In genomic region chr5:155679530-155679929, GRCh38 we compare ENCODE assay signal across 3 cellular contexts.
TF ChIP-seq lines count a peak whose summit lies in the region.

No MANE protein-coding gene starts in this region.

TF ChIP-seq in HepG2, 621 proteins besides CTCF, POLR2A, EP300 and RAD21:
- TF ChIP-seq, protein P1, sequence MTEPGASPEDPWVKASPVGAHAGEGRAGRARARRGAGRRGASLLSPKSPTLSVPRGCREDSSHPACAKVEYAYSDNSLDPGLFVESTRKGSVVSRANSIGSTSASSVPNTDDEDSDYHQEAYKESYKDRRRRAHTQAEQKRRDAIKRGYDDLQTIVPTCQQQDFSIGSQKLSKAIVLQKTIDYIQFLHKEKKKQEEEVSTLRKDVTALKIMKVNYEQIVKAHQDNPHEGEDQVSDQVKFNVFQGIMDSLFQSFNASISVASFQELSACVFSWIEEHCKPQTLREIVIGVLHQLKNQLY (CRISPR knock-in tag; IDR thresholded peaks at IDR 0.05): no peak
- TF ChIP-seq ZNF510 (CRISPR knock-in tag; IDR thresholded peaks at IDR 0.05; ENCODE audit: low read depth): no peak
- no peak for TF ChIP-seq SP140L (CRISPR knock-in tag; IDR thresholded peaks at IDR 0.05; ENCODE audit: borderline replicate concordance)
- no peak for TF ChIP-seq HNRNPUL1 (IDR thresholded peaks at IDR 0.05; ENCODE audit: low read depth, low read length)
- TF ChIP-seq MAZ (IDR thresholded peaks at IDR 0.05; ENCODE audit: borderline replicate concordance, low read depth, low read length): no peak
- TF ChIP-seq MAZ (CRISPR knock-in tag; IDR thresholded peaks at IDR 0.05; ENCODE audit: low read depth): no peak
- TF ChIP-seq MAFK (conservative IDR thresholded peaks at IDR 0.05 in 1 of 2, IDR thresholded peaks at IDR 0.05 in 1 of 2; ENCODE audit: low read length in 2 of 2): peak; percentile 53 to 73
- no peak for TF ChIP-seq ZSCAN31 (CRISPR knock-in tag; IDR thresholded peaks at IDR 0.05; ENCODE audit: low read depth)
- TF ChIP-seq, protein P2, sequence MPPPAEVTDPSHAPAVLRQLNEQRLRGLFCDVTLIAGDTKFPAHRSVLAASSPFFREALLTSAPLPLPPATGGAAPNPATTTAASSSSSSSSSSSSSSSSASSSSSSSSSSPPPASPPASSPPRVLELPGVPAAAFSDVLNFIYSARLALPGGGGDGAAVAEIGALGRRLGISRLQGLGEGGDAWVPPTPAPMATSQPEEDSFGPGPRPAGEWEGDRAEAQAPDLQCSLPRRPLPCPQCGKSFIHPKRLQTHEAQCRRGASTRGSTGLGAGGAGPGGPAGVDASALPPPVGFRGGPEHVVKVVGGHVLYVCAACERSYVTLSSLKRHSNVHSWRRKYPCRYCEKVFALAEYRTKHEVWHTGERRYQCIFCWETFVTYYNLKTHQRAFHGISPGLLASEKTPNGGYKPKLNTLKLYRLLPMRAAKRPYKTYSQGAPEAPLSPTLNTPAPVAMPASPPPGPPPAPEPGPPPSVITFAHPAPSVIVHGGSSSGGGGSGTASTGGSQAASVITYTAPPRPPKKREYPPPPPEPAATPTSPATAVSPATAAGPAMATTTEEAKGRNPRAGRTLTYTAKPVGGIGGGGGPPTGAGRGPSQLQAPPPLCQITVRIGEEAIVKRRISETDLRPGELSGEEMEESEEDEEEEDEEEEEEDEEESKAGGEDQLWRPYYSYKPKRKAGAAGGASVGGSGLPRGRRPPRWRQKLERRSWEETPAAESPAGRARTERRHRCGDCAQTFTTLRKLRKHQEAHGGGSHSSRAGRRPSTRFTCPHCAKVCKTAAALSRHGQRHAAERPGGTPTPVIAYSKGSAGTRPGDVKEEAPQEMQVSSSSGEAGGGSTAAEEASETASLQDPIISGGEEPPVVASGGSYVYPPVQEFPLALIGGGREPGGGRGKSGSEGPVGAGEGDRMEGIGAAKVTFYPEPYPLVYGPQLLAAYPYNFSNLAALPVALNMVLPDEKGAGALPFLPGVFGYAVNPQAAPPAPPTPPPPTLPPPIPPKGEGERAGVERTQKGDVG (CRISPR knock-in tag; IDR thresholded peaks at IDR 0.05; ENCODE audit: borderline replicate concordance): no peak
- TF ChIP-seq MAFF (IDR thresholded peaks at IDR 0.05; ENCODE audit: low read depth, low read length): peak; percentile 57; the same call in 1 of the 2 replicates
- no peak for TF ChIP-seq ZC3H4 (CRISPR knock-in tag; IDR thresholded peaks at IDR 0.05; ENCODE audit: borderline replicate concordance)
- no peak for TF ChIP-seq HOXD1 (CRISPR knock-in tag; IDR thresholded peaks at IDR 0.05)
- TF ChIP-seq, protein P3, sequence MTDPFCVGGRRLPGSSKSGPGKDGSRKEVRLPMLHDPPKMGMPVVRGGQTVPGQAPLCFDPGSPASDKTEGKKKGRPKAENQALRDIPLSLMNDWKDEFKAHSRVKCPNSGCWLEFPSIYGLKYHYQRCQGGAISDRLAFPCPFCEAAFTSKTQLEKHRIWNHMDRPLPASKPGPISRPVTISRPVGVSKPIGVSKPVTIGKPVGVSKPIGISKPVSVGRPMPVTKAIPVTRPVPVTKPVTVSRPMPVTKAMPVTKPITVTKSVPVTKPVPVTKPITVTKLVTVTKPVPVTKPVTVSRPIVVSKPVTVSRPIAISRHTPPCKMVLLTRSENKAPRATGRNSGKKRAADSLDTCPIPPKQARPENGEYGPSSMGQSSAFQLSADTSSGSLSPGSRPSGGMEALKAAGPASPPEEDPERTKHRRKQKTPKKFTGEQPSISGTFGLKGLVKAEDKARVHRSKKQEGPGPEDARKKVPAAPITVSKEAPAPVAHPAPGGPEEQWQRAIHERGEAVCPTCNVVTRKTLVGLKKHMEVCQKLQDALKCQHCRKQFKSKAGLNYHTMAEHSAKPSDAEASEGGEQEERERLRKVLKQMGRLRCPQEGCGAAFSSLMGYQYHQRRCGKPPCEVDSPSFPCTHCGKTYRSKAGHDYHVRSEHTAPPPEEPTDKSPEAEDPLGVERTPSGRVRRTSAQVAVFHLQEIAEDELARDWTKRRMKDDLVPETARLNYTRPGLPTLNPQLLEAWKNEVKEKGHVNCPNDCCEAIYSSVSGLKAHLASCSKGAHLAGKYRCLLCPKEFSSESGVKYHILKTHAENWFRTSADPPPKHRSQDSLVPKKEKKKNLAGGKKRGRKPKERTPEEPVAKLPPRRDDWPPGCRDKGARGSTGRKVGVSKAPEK (CRISPR knock-in tag; IDR thresholded peaks at IDR 0.05; ENCODE audit: borderline replicate concordance): no peak
TF ChIP-seq in HepG2: peak in this region for 2.

TF ChIP-seq in IMR-90, 13 proteins besides CTCF, POLR2A, EP300 and RAD21:
- TF ChIP-seq MAFK (IDR thresholded peaks at IDR 0.05; ENCODE audit: low read depth, low read length): peak; percentile 36; the same call in 1 of the 2 replicates
- TF ChIP-seq MXI1 (IDR thresholded peaks at IDR 0.05; ENCODE audit: borderline replicate concordance, low read depth, low read length): no peak
- no peak for TF ChIP-seq CHD1 (IDR thresholded peaks at IDR 0.05; ENCODE audit: low read depth, low read length)
- no peak for TF ChIP-seq USF2 (IDR thresholded peaks at IDR 0.05; ENCODE audit: low read depth, low read length)
- TF ChIP-seq ELK1 (IDR thresholded peaks at IDR 0.05; ENCODE audit: borderline replicate concordance, low read depth, low read length): no peak
- TF ChIP-seq RFX5 (IDR thresholded peaks at IDR 0.05; ENCODE audit: low read depth, low read length): no peak
- no peak for TF ChIP-seq NFE2L2 (IDR thresholded peaks at IDR 0.05; ENCODE audit: low read depth, low read length)

TF ChIP-seq in H1, 55 proteins besides CTCF, POLR2A, EP300 and RAD21:
- TF ChIP-seq BRCA1 (IDR thresholded peaks at IDR 0.05; ENCODE audit: low read depth, low read length): no peak
- TF ChIP-seq EGR1 (IDR thresholded peaks at IDR 0.05; ENCODE audit: borderline replicate concordance, low read depth, low read length): no peak
- no peak for TF ChIP-seq TCF12 (IDR thresholded peaks at IDR 0.05; ENCODE audit: low read depth, low read length)
- TF ChIP-seq, protein P4, sequence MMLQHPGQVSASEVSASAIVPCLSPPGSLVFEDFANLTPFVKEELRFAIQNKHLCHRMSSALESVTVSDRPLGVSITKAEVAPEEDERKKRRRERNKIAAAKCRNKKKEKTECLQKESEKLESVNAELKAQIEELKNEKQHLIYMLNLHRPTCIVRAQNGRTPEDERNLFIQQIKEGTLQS (IDR thresholded peaks at IDR 0.05; ENCODE audit: insufficient read depth, low read depth, low read length): no peak
- no peak for TF ChIP-seq GTF2F1 (IDR thresholded peaks at IDR 0.05; ENCODE audit: borderline replicate concordance, low read depth, low read length)
- no peak for TF ChIP-seq KDM4A (IDR thresholded peaks at IDR 0.05; ENCODE audit: low read depth, low read length, severe bottlenecking)
- TF ChIP-seq NANOG (IDR thresholded peaks at IDR 0.05; ENCODE audit: insufficient read depth, low read depth, low read length, poor library complexity, severe bottlenecking): no peak
- no peak for TF ChIP-seq RFX5 (IDR thresholded peaks at IDR 0.05; ENCODE audit: borderline replicate concordance, low read depth, low read length)
- TF ChIP-seq MAFK (IDR thresholded peaks at IDR 0.05; ENCODE audit: low read depth, low read length): no peak
